ENCODE assay signal across 1 cellular context in genomic region chr11:112235750-112236390, GRCh38.
TF ChIP-seq lines count a peak whose summit lies in the region.

No MANE protein-coding gene starts in this region.

TF ChIP-seq in HepG2, 621 proteins besides CTCF, POLR2A, EP300 and RAD21:
- TF ChIP-seq ATF5 (CRISPR knock-in tag; IDR thresholded peaks at IDR 0.05; ENCODE audit: low read depth) (no peak), DMTF1 (CRISPR knock-in tag; IDR thresholded peaks at IDR 0.05) (no peak), NFE2L1 (CRISPR knock-in tag; IDR thresholded peaks at IDR 0.05; ENCODE audit: borderline replicate concordance) (no peak), KLF11 (CRISPR knock-in tag; IDR thresholded peaks at IDR 0.05) (no peak), ISL2 (CRISPR knock-in tag; IDR thresholded peaks at IDR 0.05) (no peak), RFX1 (IDR thresholded peaks at IDR 0.05) (no peak), NFAT5 (CRISPR knock-in tag; IDR thresholded peaks at IDR 0.05) (no peak), TGIF2 (CRISPR knock-in tag; IDR thresholded peaks at IDR 0.05) (no peak), IRF2 (CRISPR knock-in tag; IDR thresholded peaks at IDR 0.05) (no peak), CEBPZ (IDR thresholded peaks at IDR 0.05; ENCODE audit: low read length) (no peak), KLF16 (CRISPR knock-in tag; IDR thresholded peaks at IDR 0.05) (no peak), JUN (CRISPR knock-in tag; IDR thresholded peaks at IDR 0.05) (no peak)
